In genomic region chr3:76735153-76735552, GRCh38 we compare ENCODE assay signal across 21 cellular contexts.
DNase-seq lines count a peak whose midpoint lies in the region; ATAC-seq and TF ChIP-seq lines count a peak whose summit lies in the region.
"Had no signal": no experiment of that assay in that cellular context is flagged by ENCODE, and none has a peak within 500 bp of the region (broad histone marks: within the 10 kb centered on the region; RNA-seq: fewer than 3 reads in every experiment).

No MANE protein-coding gene starts in this region.

- no peaks in the 10 kb centered on the region for H3K79me2 ChIP-seq in PC-9 (ENCODE audit: low read depth)

- POLR2A ChIA-PET in PC-9 (lab: Charles Lee; ENCODE audit: unreplicated experiment), result no interaction called here

- H3K27me3 ChIP-seq in PC-9 (ENCODE audit: insufficient read depth, low read depth), result peaks cover 9% of the 10 kb centered on the region; the same call in 1 of the 2 replicates
- H3K27me3 ChIP-seq: SJCRH30 had no signal

- no TSS peak for BruUV-seq in PC-9 (replicated peaks; lab: Mats Ljungman, UMichigan)

- in situ Hi-C loops in ACHN (cut with HindIII; ENCODE audit: low pct_ligation_motif_present, low pct_unique_long_range_greater_than_20kb, low sequenced_read_pairs), result no loop called here

- CTCF ChIA-PET in PC-9 (lab: Charles Lee), result no interaction called here

- H3K4me2 ChIP-seq in PC-9, result no peak overlapping the region
- H3K4me2 ChIP-seq: A549 had no signal

- H3F3A ChIP-seq in PC-9 (ENCODE audit: insufficient read depth, low read depth), result no peaks in the 10 kb centered on the region

- H3K27ac ChIP-seq in PC-9, result no peak overlapping the region
- H3K27ac ChIP-seq: A549, SJCRH30 had no signal

- intact Hi-C loops in PC-9 (cut with micrococcal nuclease; ENCODE audit: unreplicated experiment), result no loop called here

- no peaks in the 10 kb centered on the region for H3K36me3 ChIP-seq in PC-9 (ENCODE audit: low read depth)
- H3K36me3 ChIP-seq: SJCRH30 had no signal

- no peaks in the 10 kb centered on the region for H4K20me1 ChIP-seq in PC-9 (ENCODE audit: insufficient read depth)

- no peaks in the 10 kb centered on the region for H3K9me3 ChIP-seq in PC-9 (ENCODE audit: insufficient read depth, low read depth)
- H3K9me3 ChIP-seq: A549, SJCRH30 had no signal

- peak; percentile 72 for DNase-seq in DMS153 (lab: John Stamatoyannopoulos, UW)
- peak; percentile 83 for DNase-seq in NCI-H146 (lab: John Stamatoyannopoulos, UW)
- no peak for DNase-seq in PC-9
- DNase-seq in ACHN, result no peak
- no peak for DNase-seq in NCI-H2196 treated with DMSO at 0.1 percent for 48 hours (lab: John Stamatoyannopoulos, UW; ENCODE audit: unreplicated experiment)
- DNase-seq: C1 segment of cervical spinal cord; CD4-positive, alpha-beta memory T cell; COR-L47; DND-41; NCI-H1048; NCI-H187; NCI-H2081 treated with DMSO at 0.1 percent for 48 hours; NCI-H510A; NCI-H82; SJCRH30; T-helper 17 cell had no signal

- peak overlapping the region; percentile 60; the same call in 1 of the 2 replicates for H2AFZ ChIP-seq in PC-9

- TF ChIP-seq CTCF in PC-9 (conservative IDR thresholded peaks at IDR 0.05), result no peak

- H3K4me3 ChIP-seq in PC-9, result no peak overlapping the region
- H3K4me3 ChIP-seq: A549, SJCRH30 had no signal

- ATAC-seq in esophagus mucosa, result peak; percentile 55
- no peak for ATAC-seq in GM18520 (IDR thresholded peaks at IDR 0.05; ENCODE audit: unreplicated experiment)
- ATAC-seq: A549, HCT116, SK-N-SH treated with all-trans-retinoic acid at 6 μM for 48 hours, T-helper 17 cell had no signal

- no peaks in the 10 kb centered on the region for H3K9me2 ChIP-seq in PC-9 (ENCODE audit: insufficient read depth)

- no peaks in the 10 kb centered on the region for H3K4me1 ChIP-seq in PC-9 (replicated peaks; ENCODE audit: insufficient read depth)
- H3K4me1 ChIP-seq: A549, SJCRH30 had no signal

Comparison
In these comparisons a context has a peak if more than half of its experiments do, and no peak if none do; other contexts are left out.
1. DNase-seq: peak in DMS153 (single experiment) and NCI-H146 (single experiment); none in PC-9 (0 of 2), ACHN (single experiment) and NCI-H2196 treated with DMSO at 0.1 percent for 48 hours (single experiment).